9 cellular contexts compared by ENCODE assay signal in the genomic region with DNA sequence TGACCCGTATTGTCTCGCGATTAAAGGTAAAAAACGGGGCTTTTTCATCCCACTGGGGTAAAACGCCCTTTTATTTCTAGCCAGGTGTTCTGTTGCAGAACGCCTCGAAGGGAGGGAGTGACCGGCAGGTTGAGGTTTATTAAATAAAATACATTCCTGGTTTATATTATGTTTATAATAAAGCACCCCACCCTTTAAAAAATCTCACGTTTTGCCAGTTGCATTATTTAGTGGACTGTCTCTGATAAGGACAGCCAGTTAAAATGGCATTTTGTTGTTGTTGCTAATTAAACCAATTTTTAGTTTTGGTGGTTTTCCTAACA. TPM values are rescaled to one million over a fixed set of nuclear protein-coding genes. Genes with fewer than 3 reads are reported as not detected.
DNase-seq lines count a peak whose midpoint lies in the region; ATAC-seq, FAIRE-seq and TF ChIP-seq lines count a peak whose summit lies in the region.
"Had no signal": no experiment of that assay in that cellular context is flagged by ENCODE, and none has a peak within 500 bp of the region (broad histone marks: within the 10 kb centered on the region; RNA-seq: fewer than 3 reads in every experiment).

No MANE protein-coding gene starts in this region.

- H3K36me3 ChIP-seq in keratinocyte (ENCODE audit: control insufficient read depth in 2 of 2, extremely low read depth in 1 of 2, insufficient read depth in 2 of 2, low read length in 2 of 2) (peaks cover 0 to 3% of the 10 kb centered on the region in 2 experiments), stomach smooth muscle (ENCODE audit: control insufficient read depth in 2 of 2, insufficient read depth in 2 of 2, low read length in 2 of 2) (peaks cover 7 to 11% of the 10 kb centered on the region in 2 donors)

- peaks cover 4% of the 10 kb centered on the region for H3K4me1 Mint-ChIP-seq in activated naive CD8-positive, alpha-beta T cell treated with anti-CD3 and anti-CD28 coated beads, Interleukin-2, amount 10 ng/mL, durations not matched to agents 7 days and 5 days

- peak overlapping the region; percentile 64 to 90 (median 89) for H3K4me3 ChIP-seq in keratinocyte (ENCODE audit: control insufficient read depth in 2 of 3, extremely low read depth in 1 of 3, insufficient read depth in 2 of 3, low read depth in 1 of 3, low read length in 3 of 3)
- H3K4me3 ChIP-seq in stomach smooth muscle (ENCODE audit: low read length in 2 of 2), result peak overlapping the region; percentile 88 to 97

- H4K20me1 ChIP-seq in keratinocyte (ENCODE audit: control insufficient read depth, extremely low read depth, insufficient read depth, low read length), result no peaks in the 10 kb centered on the region

- H3K27me3 ChIP-seq in keratinocyte (ENCODE audit: control insufficient read depth, extremely low read depth, insufficient read depth, low read length) (no peaks in the 10 kb centered on the region), stomach smooth muscle (ENCODE audit: control insufficient read depth in 1 of 2, insufficient read depth in 2 of 2, low read length in 2 of 2) (no peaks in the 10 kb centered on the region)

- no peak for ATAC-seq in activated naive CD8-positive, alpha-beta T cell treated with anti-CD3 and anti-CD28 coated beads, Interleukin-2, amount 10 ng/mL, durations not matched to agents 7 days and 5 days (ENCODE audit: low read depth)
- ATAC-seq in HG02759 (IDR thresholded peaks at IDR 0.05; ENCODE audit: unreplicated experiment), result no peak

- peak overlapping the region; percentile 78 for H3K27ac ChIP-seq in keratinocyte (ENCODE audit: control insufficient read depth, insufficient read depth, low read length)
- peak overlapping the region; percentile 67 for H3K27ac ChIP-seq in stomach smooth muscle (ENCODE audit: low read length)

- dilution Hi-C loops in keratinocyte (cut with MboI; ENCODE audit: extremely low pct_ligation_motif_present, low sequenced_read_pairs), result no loop called here

- no peaks in the 10 kb centered on the region for H3K27me3 Mint-ChIP-seq in activated naive CD8-positive, alpha-beta T cell treated with anti-CD3 and anti-CD28 coated beads, Interleukin-2, amount 10 ng/mL, durations not matched to agents 7 days and 5 days

- peak overlapping the region; percentile 99 for H2AFZ ChIP-seq in keratinocyte (ENCODE audit: control insufficient read depth, low read length)

- DNase-seq in NCI-H524 treated with DMSO at 0.1 percent for 48 hours (lab: John Stamatoyannopoulos, UW), result peak; percentile 5
- no peak for DNase-seq in NCI-H524 (lab: John Stamatoyannopoulos, UW)
- no peak for DNase-seq in activated naive CD8-positive, alpha-beta T cell treated with anti-CD3 and anti-CD28 coated beads, Interleukin-2, amount 10 ng/mL, durations not matched to agents 7 days and 5 days
- DNase-seq in keratinocyte (ENCODE audit: low read depth, low spot score), result no peak
- DNase-seq in SW480 (ENCODE audit: low spot score), result no peak
- no peak for DNase-seq in stimulated activated CD4-positive, alpha-beta T cell treated with anti-CD3 and anti-CD28 coated beads, Interleukin-2, amount 100 ng/mL, for 24 hours

- H3K4me1 ChIP-seq in keratinocyte (ENCODE audit: control insufficient read depth, extremely low read depth, insufficient read depth, low read length) (no peaks in the 10 kb centered on the region), stomach smooth muscle (ENCODE audit: control insufficient read depth, insufficient read depth, low read length) (no peaks in the 10 kb centered on the region)

- TF ChIP-seq CTCF in keratinocyte (optimal IDR thresholded peaks at IDR 0.05 in 1 of 3, IDR thresholded peaks at IDR 0.05 in 1 of 3, conservative IDR thresholded peaks at IDR 0.05 in 1 of 3; ENCODE audit: extremely low read depth in 1 of 3, insufficient read depth in 2 of 3, low read length in 3 of 3), result no peak

- peaks cover 36% of the 10 kb centered on the region for H3K36me3 Mint-ChIP-seq in activated naive CD8-positive, alpha-beta T cell treated with anti-CD3 and anti-CD28 coated beads, Interleukin-2, amount 10 ng/mL, durations not matched to agents 7 days and 5 days

- peaks cover 19% of the 10 kb centered on the region for H3K79me2 ChIP-seq in keratinocyte (ENCODE audit: control insufficient read depth, insufficient read depth, low read length)

- H3K9me3 ChIP-seq in keratinocyte (ENCODE audit: control insufficient read depth, low read depth, low read length) (peaks cover 4% of the 10 kb centered on the region), stomach smooth muscle (ENCODE audit: control insufficient read depth in 2 of 2, low read length in 2 of 2) (peaks cover 0 to 12% of the 10 kb centered on the region in 2 donors)

- H3K4me2 ChIP-seq in keratinocyte (ENCODE audit: control insufficient read depth, extremely low read depth, insufficient read depth, low read depth, low read length), result peak overlapping the region; percentile 75

- peaks cover 28% of the 10 kb centered on the region for H3K9me3 Mint-ChIP-seq in activated naive CD8-positive, alpha-beta T cell treated with anti-CD3 and anti-CD28 coated beads, Interleukin-2, amount 10 ng/mL, durations not matched to agents 7 days and 5 days

- POLR2A ChIA-PET in activated naive CD8-positive, alpha-beta T cell treated with anti-CD3 and anti-CD28 coated beads, Interleukin-2, amount 10 ng/mL, durations not matched to agents 7 days and 5 days (lab: Charles Lee), result interaction anchor here (1.2 to 1.5 kb wide), 8 partner anchors 23 to 269 kb away, joined by 3 to 9 read pairs (median 4); partner anchors contain the start of genes ZNF260, ZNF382 and ZNF529

- H3K4me3 Mint-ChIP-seq in activated naive CD8-positive, alpha-beta T cell treated with anti-CD3 and anti-CD28 coated beads, Interleukin-2, amount 10 ng/mL, durations not matched to agents 7 days and 5 days, result peak overlapping the region; percentile 97

- H3K27ac Mint-ChIP-seq in activated naive CD8-positive, alpha-beta T cell treated with anti-CD3 and anti-CD28 coated beads, Interleukin-2, amount 10 ng/mL, durations not matched to agents 7 days and 5 days, result peak overlapping the region; percentile 98

- H3K9me1 ChIP-seq in keratinocyte (ENCODE audit: control insufficient read depth, extremely low read depth, insufficient read depth, low read length), result no peaks in the 10 kb centered on the region

- FAIRE-seq in keratinocyte (lab: Jason Lieb, UNC), result no peak
- FAIRE-seq: A204.1 had no signal

- peak overlapping the region; percentile 83 for H3K9ac ChIP-seq in keratinocyte (ENCODE audit: control insufficient read depth, extremely low read depth, insufficient read depth, low read length)
- peak overlapping the region; percentile 75 to 79 for H3K9ac ChIP-seq in stomach smooth muscle (ENCODE audit: low read length in 2 of 2)

RNA-seq across cellular contexts. Expression of gene ZNF850, which starts 25.1 kb away (rescaled TPM):
- 10 to 100 TPM; 16.9 to 17.6 TPM for total RNA-seq in activated naive CD8-positive, alpha-beta T cell treated with anti-CD3 and anti-CD28 coated beads, Interleukin-2, amount 10 ng/mL, durations not matched to agents 7 days and 5 days
- polyA plus RNA-seq in keratinocyte, result 1.4 to 1.9 TPM (median 1.4 TPM) in 3 replicates
- polyA plus RNA-seq in keratinocyte (2011; ENCODE audit: low read depth), result 0.27 TPM
- polyA plus RNA-seq in keratinocyte (2011; cell fraction: cytosol; rRNA removed), result 0.66 and 0.83 TPM in 2 replicates
- 2.2 and 2.7 TPM in 2 replicates for polyA plus RNA-seq in keratinocyte (2011; cell fraction: nucleus; rRNA removed)
- polyA plus RNA-seq in keratinocyte (2012; ENCODE audit: low replicate concordance), result 0.45 and 0.63 TPM in 2 replicates
- polyA minus RNA-seq in keratinocyte, result 0.59 to 4.2 TPM (median 2.7 TPM) in 3 replicates
- polyA minus RNA-seq in keratinocyte (2011; cell fraction: cytosol; rRNA and poly(A)+ RNA removed), result 0.96 TPM
- polyA minus RNA-seq in keratinocyte (2011; cell fraction: nucleus; rRNA and poly(A)+ RNA removed), result 4.9 and 6.7 TPM in 2 replicates

RNA-seq across cellular contexts. Expression of gene ZNF790, which starts 40.4 kb away (rescaled TPM):
- 10 to 100 TPM; 13.9 to 16.2 TPM for total RNA-seq in activated naive CD8-positive, alpha-beta T cell treated with anti-CD3 and anti-CD28 coated beads, Interleukin-2, amount 10 ng/mL, durations not matched to agents 7 days and 5 days
- polyA plus RNA-seq in keratinocyte, result 3.9 to 4.8 TPM (median 4.3 TPM) in 3 replicates
- 1.9 TPM for polyA plus RNA-seq in keratinocyte (2011; ENCODE audit: low read depth)
- polyA plus RNA-seq in keratinocyte (2011; cell fraction: cytosol; rRNA removed), result 3.8 and 5.6 TPM in 2 replicates
- polyA plus RNA-seq in keratinocyte (2011; cell fraction: nucleus; rRNA removed), result 5.8 TPM in 2 replicates
- 4.1 and 5.1 TPM in 2 replicates for polyA plus RNA-seq in keratinocyte (2012; ENCODE audit: low replicate concordance)
- polyA minus RNA-seq in keratinocyte, result 2.0 to 6.6 TPM (median 2.1 TPM) in 3 replicates
- polyA minus RNA-seq in keratinocyte (2011; cell fraction: cytosol; rRNA and poly(A)+ RNA removed), result 3.3 TPM
- 4.4 and 6.2 TPM in 2 replicates for polyA minus RNA-seq in keratinocyte (2011; cell fraction: nucleus; rRNA and poly(A)+ RNA removed)

RNA-seq across cellular contexts. Expression of gene ZNF345, which starts 52.9 kb away (rescaled TPM):
- 10 to 100 TPM; 10.0 to 11.0 TPM for total RNA-seq in activated naive CD8-positive, alpha-beta T cell treated with anti-CD3 and anti-CD28 coated beads, Interleukin-2, amount 10 ng/mL, durations not matched to agents 7 days and 5 days
- polyA plus RNA-seq in keratinocyte, result 1.5 to 1.9 TPM (median 1.6 TPM) in 3 replicates
- polyA plus RNA-seq in keratinocyte (2011; ENCODE audit: low read depth), result 2.5 TPM
- 0.61 and 0.71 TPM in 2 replicates for polyA plus RNA-seq in keratinocyte (2011; cell fraction: cytosol; rRNA removed)
- 4.8 and 5.9 TPM in 2 replicates for polyA plus RNA-seq in keratinocyte (2011; cell fraction: nucleus; rRNA removed)
- polyA plus RNA-seq in keratinocyte (2012; ENCODE audit: low replicate concordance), result 0.69 and 2.0 TPM in 2 replicates
- 0.69 to 0.86 TPM (median 0.79 TPM) in 3 replicates for polyA minus RNA-seq in keratinocyte
- polyA minus RNA-seq in keratinocyte (2011; cell fraction: cytosol; rRNA and poly(A)+ RNA removed), result not detected
- polyA minus RNA-seq in keratinocyte (2011; cell fraction: nucleus; rRNA and poly(A)+ RNA removed), result 0.95 and 1.6 TPM in 2 replicates
